In the genomic region with DNA sequence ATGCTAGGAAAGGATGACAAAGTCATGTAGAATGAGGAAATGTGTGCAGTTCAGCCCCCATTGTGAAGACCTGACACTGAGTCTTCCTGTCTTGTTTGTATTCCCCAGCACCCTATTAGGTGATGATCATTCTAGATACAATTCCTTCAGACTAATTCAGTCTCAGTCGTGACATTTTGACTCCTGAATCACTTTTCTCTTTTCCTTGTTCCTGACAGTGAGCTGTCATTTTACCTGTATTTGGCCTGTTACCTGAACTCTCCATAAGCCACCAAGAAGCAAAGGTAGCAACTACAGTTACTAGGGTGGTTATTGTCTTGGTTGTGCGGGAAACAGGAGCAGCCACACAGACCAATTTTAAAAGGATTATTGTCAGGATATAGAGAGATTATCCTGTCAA, we compare ENCODE assay signal across 34 cellular contexts.
"Had no signal": no experiment of that assay in that cellular context is flagged by ENCODE, and none has a peak within 500 bp of the region (broad histone marks: within the 10 kb centered on the region; RNA-seq: fewer than 3 reads in every experiment).

No MANE protein-coding gene starts in this region.

- H3K27me3 ChIP-seq: adrenal gland, ascending aorta, body of pancreas, brain microvascular endothelial cell, breast epithelium, cardiac muscle cell had no signal

- H3K4me3 ChIP-seq: adrenal gland, ascending aorta, body of pancreas, breast epithelium, cardiac muscle cell had no signal

- DNase-seq: activated effector memory CD4-positive, alpha-beta T cell treated with anti-CD3 and anti-CD28 coated beads, Interleukin-2, amount 50 U/mL, for 16 hours; activated effector memory CD4-positive, alpha-beta T cell treated with Interleukin-2 at 50 U/mL for 16 hours; activated gamma-delta T cell; activated gamma-delta T cell treated with Interleukin-2 at 50 U/mL for 16 hours; activated naive CD4-positive, alpha-beta T cell; activated naive CD4-positive, alpha-beta T cell treated with anti-CD3 and anti-CD28 coated beads for 36 hours; activated naive CD4-positive, alpha-beta T cell treated with anti-CD3 and anti-CD28 coated beads, Interleukin-2, amount 10 ng/mL, durations not matched to agents 7 days and 5 days; activated naive CD4-positive, alpha-beta T cell treated with anti-CD3 and anti-CD28 coated beads, Interleukin-2, amount 50 U/mL, for 16 hours; activated naive CD4-positive, alpha-beta T cell treated with Interleukin-2 at 50 U/mL for 16 hours; activated naive CD8-positive, alpha-beta T cell treated with anti-CD3 and anti-CD28 coated beads for 36 hours; activated naive CD8-positive, alpha-beta T cell treated with anti-CD3 and anti-CD28 coated beads, Interleukin-2, amount 10 ng/mL, durations not matched to agents 7 days and 5 days; activated naive CD8-positive, alpha-beta T cell treated with anti-CD3 and anti-CD28 coated beads, Interleukin-2, amount 50 U/mL, for 24 hours; activated T-cell treated with anti-CD3 and anti-CD28 coated beads, Interleukin-2, amount 50 U/mL, for 1 hour; activated T-cell treated with anti-CD3 and anti-CD28 coated beads, Interleukin-2, amount 50 U/mL, for 24 hours; activated T-cell treated with anti-CD3 and anti-CD28 coated beads, Interleukin-2, amount 50 U/mL, for 4 hours; activated T-cell treated with anti-CD3 and anti-CD28 coated beads, Interleukin-2, amount 50 U/mL, for 48 hours; activated T-cell treated with anti-CD3 and anti-CD28 coated beads, Interleukin-2, amount 50 U/mL, for 72 hours; adrenal gland; amniotic stem cell; amygdala; anterior cingulate cortex; aorta; body of pancreas; brain microvascular endothelial cell; caudate nucleus; central memory CD4-positive, alpha-beta T cell; cerebellar nuclear complex had no signal

- H3K9me3 ChIP-seq: adrenal gland, ascending aorta, body of pancreas, breast epithelium had no signal

- ATAC-seq: activated naive CD4-positive, alpha-beta T cell treated with anti-CD3 and anti-CD28 coated beads, Interleukin-2, amount 50 U/mL, for 72 hours; activated naive CD8-positive, alpha-beta T cell treated with anti-CD3 and anti-CD28 coated beads, Interleukin-2, amount 50 U/mL, for 24 hours; activated T-cell treated with anti-CD3 and anti-CD28 coated beads, Interleukin-2, amount 50 U/mL, for 4 hours; activated T-cell treated with anti-CD3 and anti-CD28 coated beads, Interleukin-2, amount 50 U/mL, for 72 hours; activated T-helper 17 cell treated with anti-CD3 and anti-CD28 coated beads, Interleukin-2, amount 50 U/mL, for 72 hours; body of pancreas had no signal

- FAIRE-seq: astrocyte, bronchial epithelial cell had no signal

- H3K36me3 ChIP-seq: adrenal gland, ascending aorta, brain microvascular endothelial cell, breast epithelium, cardiac muscle cell had no signal

- H3K27ac ChIP-seq: adrenal gland, ascending aorta, body of pancreas, brain microvascular endothelial cell, breast epithelium, cardiac muscle cell had no signal

- H3K4me1 ChIP-seq: adrenal gland, ascending aorta, body of pancreas, breast epithelium had no signal
